Comparison of ENCODE assay signal across 16 cellular contexts in genomic region chr2:173983414-173983871, GRCh38. TPM values are rescaled to one million over a fixed set of nuclear protein-coding genes. Genes with fewer than 3 reads are reported as not detected.
DNase-seq lines count a peak whose midpoint lies in the region; ATAC-seq and TF ChIP-seq lines count a peak whose summit lies in the region.
"Had no signal": no experiment of that assay in that cellular context is flagged by ENCODE, and none has a peak within 500 bp of the region (broad histone marks: within the 10 kb centered on the region; RNA-seq: fewer than 3 reads in every experiment).

No MANE protein-coding gene starts in this region.

- no peak for TF ChIP-seq EP300 in SK-N-SH (IDR thresholded peaks at IDR 0.05; ENCODE audit: borderline replicate concordance in 1 of 2, low read depth in 1 of 2, low read length in 1 of 2)

- no peak for TF ChIP-seq POLR2A in esophagus squamous epithelium (IDR thresholded peaks at IDR 0.05)

- H3F3A ChIP-seq in SK-N-SH (replicated peaks; ENCODE audit: insufficient read depth): no peaks in the 10 kb centered on the region

- H3K9me2 ChIP-seq in SK-N-SH: no peaks in the 10 kb centered on the region

- H3K9me3 Mint-ChIP-seq in osteocyte (ENCODE audit: unreplicated experiment): no peaks in the 10 kb centered on the region
- H3K9me3 Mint-ChIP-seq: activated T-cell treated with anti-CD3 and anti-CD28 coated beads, Interleukin-2, amount 50 U/mL, for 72 hours; CD4-positive, alpha-beta T cell; stimulated activated memory B cell treated with anti-CD40 and anti-IgM and Interleukin-4, amounts not matched to agents 10 μg/mL and 1 μg/mL and 100 μg/mL, for 72 hours had no signal

- H4K20me1 ChIP-seq in SK-N-SH (ENCODE audit: insufficient read depth): no peaks in the 10 kb centered on the region

- intact Hi-C loops in esophagus squamous epithelium (cut with DNase I): no loop called here

- no peak overlapping the region for H3K4me3 ChIP-seq in SK-N-SH (ENCODE audit: low read depth in 2 of 2, low read length in 1 of 2)
- H3K4me3 ChIP-seq in esophagus squamous epithelium: no peak overlapping the region

- peaks cover 31% of the 10 kb centered on the region for H3K4me1 Mint-ChIP-seq in osteocyte (ENCODE audit: unreplicated experiment)
- H3K4me1 Mint-ChIP-seq: stimulated activated memory B cell treated with anti-CD40 and anti-IgM and Interleukin-4, amounts not matched to agents 10 μg/mL and 1 μg/mL and 100 μg/mL, for 72 hours had no signal

- no peak overlapping the region for H3K4me2 ChIP-seq in SK-N-SH
- H3K4me2 ChIP-seq: KMS-11 had no signal

- peak overlapping the region; percentile 90 for H3K27ac ChIP-seq in C4-2B
- peak overlapping the region in 1 of 2 experiments; percentile 67; a peak in 2 of 4 replicates for H3K27ac ChIP-seq in SK-N-SH (ENCODE audit: low read depth in 2 of 2, low read length in 1 of 2)
- H3K27ac ChIP-seq in esophagus squamous epithelium: peak overlapping the region; percentile 31 to 74 (median 56)
- H3K27ac ChIP-seq: KMS-11 had no signal

- no peak for TF ChIP-seq RAD21 in SK-N-SH (IDR thresholded peaks at IDR 0.05; ENCODE audit: low read length)

- H3K4me1 ChIP-seq in SK-N-SH (ENCODE audit: control insufficient read depth in 1 of 2, insufficient read depth in 2 of 2, low read depth in 1 of 2, low read length in 1 of 2) (peaks cover 0 to 16% of the 10 kb centered on the region in 2 experiments; a peak in 2 of 4 replicates), esophagus squamous epithelium (peaks cover 8 to 61% (median 43%) of the 10 kb centered on the region in 3 donors)

- H3K79me2 ChIP-seq in SK-N-SH (ENCODE audit: insufficient read depth): no peaks in the 10 kb centered on the region

- no peaks in the 10 kb centered on the region for H3K36me3 ChIP-seq in SK-N-SH (replicated peaks in 1 of 2; ENCODE audit: control insufficient read depth in 1 of 2, insufficient read depth in 2 of 2, low read length in 1 of 2)
- no peaks in the 10 kb centered on the region for H3K36me3 ChIP-seq in esophagus squamous epithelium

- H3K27ac Mint-ChIP-seq in osteocyte (ENCODE audit: unreplicated experiment): peak overlapping the region; percentile 85
- H3K27ac Mint-ChIP-seq: activated CD4-positive, alpha-beta T cell treated with anti-CD3 and anti-CD28 coated beads for 36 hours; activated T-cell treated with anti-CD3 and anti-CD28 coated beads, Interleukin-2, amount 50 U/mL, for 72 hours; CD4-positive, alpha-beta T cell; stimulated activated memory B cell treated with anti-CD40 and anti-IgM and Interleukin-4, amounts not matched to agents 10 μg/mL and 1 μg/mL and 100 μg/mL, for 72 hours had no signal

- DNase-seq in SK-N-SH (no peak), esophagus squamous epithelium (lab: John Stamatoyannopoulos, UW) (no peak), osteocyte (ENCODE audit: extremely low spot score, unreplicated experiment) (no peak), SKM-1 (lab: John Stamatoyannopoulos, UW; ENCODE audit: unreplicated experiment) (no peak)
- DNase-seq: activated CD4-positive, alpha-beta T cell treated with anti-CD3 and anti-CD28 coated beads for 36 hours; activated T-cell treated with anti-CD3 and anti-CD28 coated beads, Interleukin-2, amount 50 U/mL, for 72 hours; CD4-positive, alpha-beta T cell; NCI-H1930; stimulated activated CD4-positive, alpha-beta T cell treated with anti-CD3 and anti-CD28 coated beads, Interleukin-2, amount 100 ng/mL, for 48 hours; SW 1271 had no signal

- POLR2A ChIA-PET in SK-N-SH (lab: Yijun Ruan, JAX): no interaction called here

- WGBS in SK-N-SH (ENCODE audit: low lambda C conversion rate): 88% methylated on average over 3 of the region's 3 CpGs
- 21 to 25% methylated on average over 3 of the region's 3 CpGs for WGBS in esophagus squamous epithelium, 2 donors

- H3K9me3 ChIP-seq in SK-N-SH (no peaks in the 10 kb centered on the region), esophagus squamous epithelium (no peaks in the 10 kb centered on the region)

- H3K4me3 Mint-ChIP-seq in osteocyte (ENCODE audit: unreplicated experiment): no peak overlapping the region
- H3K4me3 Mint-ChIP-seq: activated CD4-positive, alpha-beta T cell treated with anti-CD3 and anti-CD28 coated beads for 36 hours; activated T-cell treated with anti-CD3 and anti-CD28 coated beads, Interleukin-2, amount 50 U/mL, for 72 hours; CD4-positive, alpha-beta T cell; stimulated activated memory B cell treated with anti-CD40 and anti-IgM and Interleukin-4, amounts not matched to agents 10 μg/mL and 1 μg/mL and 100 μg/mL, for 72 hours had no signal

- H3K9ac ChIP-seq in SK-N-SH: no peak overlapping the region
- H3K9ac ChIP-seq: KMS-11 had no signal

- H3K36me3 Mint-ChIP-seq in osteocyte (ENCODE audit: unreplicated experiment): no peaks in the 10 kb centered on the region
- H3K36me3 Mint-ChIP-seq: stimulated activated memory B cell treated with anti-CD40 and anti-IgM and Interleukin-4, amounts not matched to agents 10 μg/mL and 1 μg/mL and 100 μg/mL, for 72 hours had no signal

- CTCF ChIA-PET in SK-N-SH (lab: Yijun Ruan, JAX): interaction anchor here (1.1 kb wide), 1 partner anchor 11 kb away, joined by 3 read pairs; no protein-coding TSS in a partner anchor

- TF ChIP-seq CTCF in C4-2B (conservative IDR thresholded peaks at IDR 0.05): no peak
- TF ChIP-seq CTCF in SK-N-SH (IDR thresholded peaks at IDR 0.05): no peak
- no peak for TF ChIP-seq CTCF in esophagus squamous epithelium (IDR thresholded peaks at IDR 0.05)
- no peak for TF ChIP-seq CTCF in osteocyte (IDR thresholded peaks at IDR 0.05)

- H3K27me3 ChIP-seq in SK-N-SH (ENCODE audit: insufficient read depth) (no peaks in the 10 kb centered on the region), esophagus squamous epithelium (no peaks in the 10 kb centered on the region)

- 0 out of 2 replicates have a peak overlapping the region, but pooled peaks have one; percentile 10 for H2AFZ ChIP-seq in SK-N-SH (ENCODE audit: low read depth)

- no peak for ATAC-seq in GM18868 (IDR thresholded peaks at IDR 0.05; ENCODE audit: unreplicated experiment)
- ATAC-seq in HG02973 (IDR thresholded peaks at IDR 0.05; ENCODE audit: unreplicated experiment): no peak
- ATAC-seq in HG02588 (IDR thresholded peaks at IDR 0.05; ENCODE audit: unreplicated experiment): no peak
- ATAC-seq: activated CD4-positive, alpha-beta T cell treated with anti-CD3 and anti-CD28 coated beads for 36 hours; activated T-cell treated with anti-CD3 and anti-CD28 coated beads, Interleukin-2, amount 50 U/mL, for 72 hours; stimulated activated memory B cell treated with anti-CD40 and anti-IgM and Interleukin-4, amounts not matched to agents 10 μg/mL and 1 μg/mL and 100 μg/mL, for 72 hours had no signal

- H3K27me3 Mint-ChIP-seq in osteocyte (ENCODE audit: unreplicated experiment): no peaks in the 10 kb centered on the region
- H3K27me3 Mint-ChIP-seq: stimulated activated memory B cell treated with anti-CD40 and anti-IgM and Interleukin-4, amounts not matched to agents 10 μg/mL and 1 μg/mL and 100 μg/mL, for 72 hours had no signal

TF ChIP-seq in SK-N-SH, 30 proteins besides CTCF, POLR2A, EP300 and RAD21:
- TF ChIP-seq NRF1 (IDR thresholded peaks at IDR 0.05; ENCODE audit: low read depth, low read length) (no peak), FOXJ3 (CRISPR knock-in tag; IDR thresholded peaks at IDR 0.05) (no peak), USF1 (IDR thresholded peaks at IDR 0.05; ENCODE audit: borderline replicate concordance, low read depth) (no peak), TEAD4 (IDR thresholded peaks at IDR 0.05; ENCODE audit: borderline replicate concordance, insufficient read depth) (no peak), FOSL2 (IDR thresholded peaks at IDR 0.05; ENCODE audit: borderline replicate concordance, low read depth) (no peak), PBX3 (IDR thresholded peaks at IDR 0.05) (no peak), RFX5 (IDR thresholded peaks at IDR 0.05; ENCODE audit: low read length) (no peak), MEF2A (IDR thresholded peaks at IDR 0.05; ENCODE audit: borderline replicate concordance, low read depth) (no peak), RCOR1 (IDR thresholded peaks at IDR 0.05; ENCODE audit: low read length) (no peak)
- TF ChIP-seq, protein P1, sequence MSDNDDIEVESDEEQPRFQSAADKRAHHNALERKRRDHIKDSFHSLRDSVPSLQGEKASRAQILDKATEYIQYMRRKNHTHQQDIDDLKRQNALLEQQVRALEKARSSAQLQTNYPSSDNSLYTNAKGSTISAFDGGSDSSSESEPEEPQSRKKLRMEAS (IDR thresholded peaks at IDR 0.05; ENCODE audit: low read depth): no peak

RNA-seq across cellular contexts. Expression of gene SP3, which starts 18.3 kb away (rescaled TPM):
- polyA plus RNA-seq in SK-N-SH (2012; rRNA removed): 23.1 and 28.9 TPM in 2 replicates
- 25.0 and 30.2 TPM in 2 replicates for polyA plus RNA-seq in SK-N-SH (2012; cell fraction: cytosol; rRNA removed)
- polyA plus RNA-seq in SK-N-SH (2012; cell fraction: nucleus; rRNA removed): 12.7 and 27.2 TPM in 2 replicates
- 10 to 100 TPM; 41.3 to 97.8 (median 67.6) TPM for total RNA-seq in esophagus squamous epithelium
- 75.3 and 80.3 TPM in 2 replicates for total RNA-seq in osteocyte
